17 cellular contexts compared by ENCODE assay signal in genomic region chr7:101435461-101436225, GRCh38.
"Had no signal": no experiment of that assay in that cellular context is flagged by ENCODE, and none has a peak within 500 bp of the region (broad histone marks: within the 10 kb centered on the region; RNA-seq: fewer than 3 reads in every experiment).

No MANE protein-coding gene starts in this region.

- H3K9me3 ChIP-seq: adrenal gland, lower lobe of right lung, right atrium auricular region had no signal

- H3K4me1 ChIP-seq: adrenal gland, lower lobe of right lung, right atrium auricular region, tibial nerve had no signal

- H3K4me3 ChIP-seq: adrenal gland, dorsolateral prefrontal cortex, lower lobe of right lung, right atrium auricular region, tibial nerve had no signal

- H3K36me3 ChIP-seq: adrenal gland, lower lobe of right lung, right atrium auricular region, tibial nerve had no signal

- H3K27ac ChIP-seq: adrenal gland, dorsolateral prefrontal cortex, lower lobe of right lung, right atrium auricular region, tibial nerve had no signal

- H3K27me3 ChIP-seq: adrenal gland had no signal

- FAIRE-seq: small intestine had no signal

- ATAC-seq: esophagus mucosa, lower lobe of right lung had no signal

- DNase-seq: activated CD4-positive, alpha-beta T cell treated with anti-CD3 and anti-CD28 coated beads for 1 hour; activated CD4-positive, alpha-beta T cell treated with anti-CD3 and anti-CD28 coated beads, Interleukin-2, amount 50 U/mL, for 48 hours; activated naive CD4-positive, alpha-beta T cell treated with anti-CD3 and anti-CD28 coated beads, Interleukin-2, amount 50 U/mL, for 16 hours; adrenal gland; dorsolateral prefrontal cortex; hippocampal formation; lower lobe of right lung; occipital lobe; small intestine; stimulated activated CD4-positive, alpha-beta T cell treated with anti-CD3 and anti-CD28 coated beads, Interleukin-4, amount 100 ng/mL, for 24 hours; stimulated activated naive CD4-positive, alpha-beta T cell treated with Interleukin-2 at 50 U/mL for 16 hours; substantia nigra; T-helper 1 cell; T1000 had no signal
